8 cellular contexts compared by ENCODE assay signal in genomic region chr7:112449902-112450806, GRCh38. TPM values are rescaled to one million over a fixed set of nuclear protein-coding genes. Genes with fewer than 3 reads are reported as not detected.
A peak's percentile ranks its signal among the peaks of the same experiment; 100 is the strongest.
DNase-seq lines count a peak whose midpoint lies in the region; ATAC-seq and FAIRE-seq lines count a peak whose summit lies in the region.

A gene with protein sequence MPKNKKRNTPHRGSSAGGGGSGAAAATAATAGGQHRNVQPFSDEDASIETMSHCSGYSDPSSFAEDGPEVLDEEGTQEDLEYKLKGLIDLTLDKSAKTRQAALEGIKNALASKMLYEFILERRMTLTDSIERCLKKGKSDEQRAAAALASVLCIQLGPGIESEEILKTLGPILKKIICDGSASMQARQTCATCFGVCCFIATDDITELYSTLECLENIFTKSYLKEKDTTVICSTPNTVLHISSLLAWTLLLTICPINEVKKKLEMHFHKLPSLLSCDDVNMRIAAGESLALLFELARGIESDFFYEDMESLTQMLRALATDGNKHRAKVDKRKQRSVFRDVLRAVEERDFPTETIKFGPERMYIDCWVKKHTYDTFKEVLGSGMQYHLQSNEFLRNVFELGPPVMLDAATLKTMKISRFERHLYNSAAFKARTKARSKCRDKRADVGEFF (plus strand): TSS chr7:112450460. CDS start chr7:112450689, 229 bp downstream.

- H3K4me3 Mint-ChIP-seq in activated T-cell treated with anti-CD3 and anti-CD28 coated beads, Interleukin-2, amount 50 U/mL, for 72 hours, result peak within 1 kb of the TSS; percentile 96 to 99

- H3K27me3 Mint-ChIP-seq in activated T-cell treated with anti-CD3 and anti-CD28 coated beads, Interleukin-2, amount 50 U/mL, for 72 hours (ENCODE audit: low read depth), result no peaks in the 10 kb centered on the region

- FAIRE-seq in RCC 7860 (lab: Jason Lieb, UNC), result peak; percentile 91

- H3K9me3 ChIP-seq in KOPT-K1 (ENCODE audit: insufficient read depth, low read length, poor library complexity, severe bottlenecking), result no peaks in the 10 kb centered on the region
- no peaks in the 10 kb centered on the region for H3K9me3 ChIP-seq in muscle layer of duodenum (ENCODE audit: control insufficient read depth in 1 of 2, low read length in 2 of 2)

- ATAC-seq in GM21786 (IDR thresholded peaks at IDR 0.05; ENCODE audit: unreplicated experiment), result peak; percentile 73
- ATAC-seq in activated T-cell treated with anti-CD3 and anti-CD28 coated beads, Interleukin-2, amount 50 U/mL, for 72 hours (replicated peaks in 1 of 2), result peak; percentile 74 to 75
- ATAC-seq in esophagus mucosa, result peak; percentile 95

- H3K4me3 ChIP-seq in muscle layer of duodenum (ENCODE audit: low read depth in 1 of 2, low read length in 2 of 2), result peak within 1 kb of the TSS; percentile 87 to 91

- no peaks in the 10 kb centered on the region for H3K9me3 Mint-ChIP-seq in activated T-cell treated with anti-CD3 and anti-CD28 coated beads, Interleukin-2, amount 50 U/mL, for 72 hours

- peak within 1 kb of the TSS; percentile 98 for H3K27ac Mint-ChIP-seq in activated T-cell treated with anti-CD3 and anti-CD28 coated beads, Interleukin-2, amount 50 U/mL, for 72 hours

- DNase-seq in DMS79 (lab: John Stamatoyannopoulos, UW) (peak; percentile 99), RCC 7860 (ENCODE audit: low spot score) (peak; percentile 97)
- peak; percentile 97 to 99 for DNase-seq in activated T-cell treated with anti-CD3 and anti-CD28 coated beads, Interleukin-2, amount 50 U/mL, for 72 hours
- DNase-seq in stimulated activated CD8-positive, alpha-beta memory T cell treated with anti-CD3 and anti-CD28 coated beads, Interleukin-7, amount 100 ng/mL, for 4 hours (ENCODE audit: low read depth in 2 of 2), result peak; percentile 94 to 95

- peaks cover 56% of the 10 kb centered on the region for H3K4me1 Mint-ChIP-seq in activated T-cell treated with anti-CD3 and anti-CD28 coated beads, Interleukin-2, amount 50 U/mL, for 72 hours (ENCODE audit: low read depth)

- H3K4me1 ChIP-seq in muscle layer of duodenum (ENCODE audit: control insufficient read depth in 1 of 2, insufficient read depth in 2 of 2, low read length in 2 of 2), result peaks cover 9 to 28% of the 10 kb centered on the region in 2 donors

- peaks cover 1 to 6% of the 10 kb centered on the region in 2 donors for H3K36me3 Mint-ChIP-seq in activated T-cell treated with anti-CD3 and anti-CD28 coated beads, Interleukin-2, amount 50 U/mL, for 72 hours (ENCODE audit: insufficient read depth in 2 of 2)

- H3K36me3 ChIP-seq in KOPT-K1 (ENCODE audit: insufficient read depth, low read length) (peaks cover 2% of the 10 kb centered on the region; the same call in 1 of the 2 replicates), muscle layer of duodenum (ENCODE audit: control insufficient read depth in 1 of 2, insufficient read depth in 2 of 2, low read length in 2 of 2) (peaks cover 0 to 23% of the 10 kb centered on the region in 2 donors)

- peak within 1 kb of the TSS; percentile 82 for H3K27ac ChIP-seq in KOPT-K1 (ENCODE audit: low read depth, low read length, poor library complexity, severe bottlenecking)
- peak within 1 kb of the TSS; percentile 97 for H3K27ac ChIP-seq in muscle layer of duodenum (ENCODE audit: low read length)

- H3K27me3 ChIP-seq in muscle layer of duodenum (ENCODE audit: low read depth, low read length), result no peaks in the 10 kb centered on the region

RNA-seq across cellular contexts. Expression of the gene that starts here (rescaled TPM):
- 10 to 100 TPM; 86.4 to 88.3 TPM for total RNA-seq in activated T-cell treated with anti-CD3 and anti-CD28 coated beads, Interleukin-2, amount 50 U/mL, for 72 hours
- total RNA-seq in esophagus mucosa, result 38.3 TPM

Comparison
In these comparisons a context has a peak if more than half of its experiments do, and no peak if none do; other contexts are left out.
1. Peak in every context shown above with its lines: DNase-seq, ATAC-seq, H3K4me3 ChIP-seq and H3K27ac ChIP-seq.